ENCODE assay signal across 8 cellular contexts in genomic region chr19:32599736-32600157, GRCh38. TPM values are rescaled to one million over a fixed set of nuclear protein-coding genes. Genes with fewer than 3 reads are reported as not detected.
DNase-seq lines count a peak whose midpoint lies in the region; ATAC-seq and TF ChIP-seq lines count a peak whose summit lies in the region.

No MANE protein-coding gene starts in this region.

- peaks cover 33% of the 10 kb centered on the region for H3K36me3 Mint-ChIP-seq in activated CD8-positive, alpha-beta memory T cell treated with anti-CD3 and anti-CD28 coated beads, Interleukin-2, amount 10 ng/mL, durations not matched to agents 7 days and 5 days

- peaks cover 7% of the 10 kb centered on the region for H3K4me1 Mint-ChIP-seq in activated CD8-positive, alpha-beta memory T cell treated with anti-CD3 and anti-CD28 coated beads, Interleukin-2, amount 10 ng/mL, durations not matched to agents 7 days and 5 days

- CTCF ChIA-PET in activated CD8-positive, alpha-beta memory T cell treated with anti-CD3 and anti-CD28 coated beads, Interleukin-2, amount 10 ng/mL, durations not matched to agents 7 days and 5 days (lab: Charles Lee): interaction anchor here (0.8 to 1.4 kb wide), 11 partner anchors 14 to 585 kb away, joined by 3 to 9 read pairs (median 4); partner anchors contain the start of genes ANKRD27, PDCD5 and RGS9BP

- DNase-seq in activated CD8-positive, alpha-beta memory T cell treated with anti-CD3 and anti-CD28 coated beads, Interleukin-2, amount 10 ng/mL, durations not matched to agents 7 days and 5 days: peak; percentile 53
- DNase-seq in activated CD8-positive, alpha-beta memory T cell treated with anti-CD3 and anti-CD28 coated beads for 24 hours: no peak
- peak; percentile 27 for DNase-seq in NCI-H1092 (lab: John Stamatoyannopoulos, UW)
- DNase-seq in SW 1271 (lab: John Stamatoyannopoulos, UW): peak; percentile 6 to 67
- DNase-seq in T47D (ENCODE audit: low read depth in 1 of 2, low spot score in 1 of 2): peak; percentile 46 to 57
- no peak for DNase-seq in kidney epithelial cell (ENCODE audit: low read depth)
- peak; percentile 12 for DNase-seq in stimulated activated CD8-positive, alpha-beta memory T cell treated with anti-CD3 and anti-CD28 coated beads, Interleukin-15, amount 100 ng/mL, for 1 hour (ENCODE audit: low read depth)

- no peaks in the 10 kb centered on the region for H3K27me3 ChIP-seq in kidney epithelial cell (ENCODE audit: control insufficient read depth, insufficient read depth, low read length)

- no peaks in the 10 kb centered on the region for H3K27me3 Mint-ChIP-seq in activated CD8-positive, alpha-beta memory T cell treated with anti-CD3 and anti-CD28 coated beads, Interleukin-2, amount 10 ng/mL, durations not matched to agents 7 days and 5 days

- H3K36me3 ChIP-seq in kidney epithelial cell (ENCODE audit: control insufficient read depth, insufficient read depth, low read length): peaks cover 2% of the 10 kb centered on the region

- H3K27ac Mint-ChIP-seq in activated CD8-positive, alpha-beta memory T cell treated with anti-CD3 and anti-CD28 coated beads, Interleukin-2, amount 10 ng/mL, durations not matched to agents 7 days and 5 days: no peak overlapping the region

- peak; percentile 65 for TF ChIP-seq CTCF in kidney epithelial cell (IDR thresholded peaks at IDR 0.05; ENCODE audit: insufficient read depth, low read length, poor library complexity, severe bottlenecking)

- H3K4me3 Mint-ChIP-seq in activated CD8-positive, alpha-beta memory T cell treated with anti-CD3 and anti-CD28 coated beads, Interleukin-2, amount 10 ng/mL, durations not matched to agents 7 days and 5 days: no peak overlapping the region

- H3K4me3 ChIP-seq in kidney epithelial cell (ENCODE audit: low read depth, low read length): no peak overlapping the region

- no peaks in the 10 kb centered on the region for H3K9me3 Mint-ChIP-seq in activated CD8-positive, alpha-beta memory T cell treated with anti-CD3 and anti-CD28 coated beads, Interleukin-2, amount 10 ng/mL, durations not matched to agents 7 days and 5 days (ENCODE audit: low read depth)

- ATAC-seq in activated CD8-positive, alpha-beta memory T cell treated with anti-CD3 and anti-CD28 coated beads, Interleukin-2, amount 10 ng/mL, durations not matched to agents 7 days and 5 days: peak; percentile 66
- ATAC-seq in HG02973 (IDR thresholded peaks at IDR 0.05; ENCODE audit: unreplicated experiment): no peak

- in situ Hi-C loops in T47D (cut with HindIII; ENCODE audit: low pct_unique_long_range_greater_than_20kb, low sequenced_read_pairs): no loop called here

RNA-seq across cellular contexts. Expression of gene PDCD5, which starts 18.8 kb away (rescaled TPM):
- 100 to 1,000 TPM; 134 to 148 TPM for total RNA-seq in activated CD8-positive, alpha-beta memory T cell treated with anti-CD3 and anti-CD28 coated beads, Interleukin-2, amount 10 ng/mL, durations not matched to agents 7 days and 5 days
- total RNA-seq in kidney epithelial cell: 192 and 246 TPM in 2 replicates

Comparison
In these comparisons a context has a peak if more than half of its experiments do, and no peak if none do; other contexts are left out.
1. DNase-seq: peak in activated CD8-positive, alpha-beta memory T cell treated with anti-CD3 and anti-CD28 coated beads, Interleukin-2, amount 10 ng/mL, durations not matched to agents 7 days and 5 days (single experiment), NCI-H1092 (single experiment), SW 1271 (2 of 2), T47D (2 of 2) and stimulated activated CD8-positive, alpha-beta memory T cell treated with anti-CD3 and anti-CD28 coated beads, Interleukin-15, amount 100 ng/mL, for 1 hour (single experiment); none in activated CD8-positive, alpha-beta memory T cell treated with anti-CD3 and anti-CD28 coated beads for 24 hours (single experiment) and kidney epithelial cell (single experiment).